17 cellular contexts compared by ENCODE assay signal in genomic region chr2:237326250-237327171, GRCh38.
A peak's percentile ranks its signal among the peaks of the same experiment; 100 is the strongest.
DNase-seq lines count a peak whose midpoint lies in the region; ATAC-seq and TF ChIP-seq lines count a peak whose summit lies in the region.
"Had no signal": no experiment of that assay in that cellular context is flagged by ENCODE, and none has a peak within 500 bp of the region (broad histone marks: within the 10 kb centered on the region; RNA-seq: fewer than 3 reads in every experiment).

No MANE protein-coding gene starts in this region.

- no peaks in the 10 kb centered on the region for H3K27me3 Mint-ChIP-seq in activated naive CD8-positive, alpha-beta T cell treated with anti-CD3 and anti-CD28 coated beads, Interleukin-2, amount 50 U/mL, for 24 hours

- no peaks in the 10 kb centered on the region for H3K27me3 ChIP-seq in adipocyte (replicated peaks; ENCODE audit: control insufficient read depth, insufficient read depth, low read length)
- no peaks in the 10 kb centered on the region for H3K27me3 ChIP-seq in testis
- H3K27me3 ChIP-seq: BLaER1 had no signal

- H3K9me3 Mint-ChIP-seq in activated naive CD8-positive, alpha-beta T cell treated with anti-CD3 and anti-CD28 coated beads, Interleukin-2, amount 50 U/mL, for 24 hours, result no peaks in the 10 kb centered on the region

- H3K4me3 ChIP-seq in adipocyte (ENCODE audit: low read length), result no peak overlapping the region
- H3K4me3 ChIP-seq in mesodermal cell (ENCODE audit: extremely low read depth, insufficient read depth, low read length, poor library complexity, severe bottlenecking), result no peak overlapping the region
- H3K4me3 ChIP-seq in testis, result no peak overlapping the region
- H3K4me3 ChIP-seq: BLaER1, K562 had no signal

- no peak for TF ChIP-seq POLR2A in testis (IDR thresholded peaks at IDR 0.05)

- WGBS in mesodermal cell (ENCODE audit: insufficient coverage in 2 of 2), 2 experiments, result 92 to 95% methylated on average over 7 to 10 of the region's 12 CpGs
- WGBS in testis, 2 donors, result 45% methylated on average over 12 of the region's 12 CpGs

- no peaks in the 10 kb centered on the region for H3K4me1 Mint-ChIP-seq in activated naive CD8-positive, alpha-beta T cell treated with anti-CD3 and anti-CD28 coated beads, Interleukin-2, amount 50 U/mL, for 24 hours

- DNase-seq in adipocyte (ENCODE audit: low read depth), result no peak
- peak; percentile 56 for DNase-seq in fibroblast of gingiva (ENCODE audit: low read depth)
- DNase-seq in testis, result no peak
- DNase-seq in NCI-H524 (lab: John Stamatoyannopoulos, UW), result no peak
- DNase-seq in activated naive CD8-positive, alpha-beta T cell treated with anti-CD3 and anti-CD28 coated beads, Interleukin-2, amount 50 U/mL, for 24 hours, result no peak
- no peak for DNase-seq in T-helper 9 cell
- DNase-seq: activated CD8-positive, alpha-beta memory T cell treated with anti-CD3 and anti-CD28 coated beads for 24 hours; activated gamma-delta T cell treated with Interleukin-2 at 50 U/mL for 16 hours; DMS79 treated with DMSO at 0.1 percent for 48 hours; foreskin fibroblast; NCI-H526; SHP77; stimulated activated CD8-positive, alpha-beta memory T cell treated with anti-CD3 and anti-CD28 coated beads, Interleukin-4, amount 100 ng/mL, for 48 hours had no signal

- no peak overlapping the region for H3K27ac Mint-ChIP-seq in activated naive CD8-positive, alpha-beta T cell treated with anti-CD3 and anti-CD28 coated beads, Interleukin-2, amount 50 U/mL, for 24 hours

- no peaks in the 10 kb centered on the region for H3K36me3 Mint-ChIP-seq in activated naive CD8-positive, alpha-beta T cell treated with anti-CD3 and anti-CD28 coated beads, Interleukin-2, amount 50 U/mL, for 24 hours (ENCODE audit: low read depth)

- H3K27ac ChIP-seq in mesodermal cell (ENCODE audit: low read depth, low read length, severe bottlenecking) (peak overlapping the region; percentile 7), testis (peak overlapping the region; percentile 76 to 90)
- H3K27ac ChIP-seq: BLaER1 had no signal

- ATAC-seq in HG03342 (IDR thresholded peaks at IDR 0.05; ENCODE audit: unreplicated experiment), result no peak
- no peak for ATAC-seq in activated naive CD8-positive, alpha-beta T cell treated with anti-CD3 and anti-CD28 coated beads, Interleukin-2, amount 50 U/mL, for 24 hours
- ATAC-seq: K562 had no signal

- H3K4me1 ChIP-seq in adipocyte (ENCODE audit: control insufficient read depth, insufficient read depth, low read length) (peaks cover 68% of the 10 kb centered on the region), mesodermal cell (ENCODE audit: control insufficient read depth, insufficient read depth, low read length, poor library complexity, severe bottlenecking) (no peaks in the 10 kb centered on the region), testis (peaks cover 41% of the 10 kb centered on the region)
- H3K4me1 ChIP-seq: BLaER1 had no signal

- no peak for TF ChIP-seq CTCF in testis (IDR thresholded peaks at IDR 0.05)

- peak overlapping the region; percentile 62 for H3K9ac ChIP-seq in adipocyte (ENCODE audit: low read length)
- H3K9ac ChIP-seq: BLaER1 had no signal

- intact Hi-C loops in testis (cut with DNase I; ENCODE audit: low total_unique reads), result no loop called here

- H3K36me3 ChIP-seq in adipocyte (ENCODE audit: control insufficient read depth, insufficient read depth, low read length, severe bottlenecking) (peaks cover 95% of the 10 kb centered on the region), mesodermal cell (ENCODE audit: control insufficient read depth, insufficient read depth, low read length) (no peaks in the 10 kb centered on the region), testis (ENCODE audit: low read depth, missing control alignments) (no peaks in the 10 kb centered on the region)
- H3K36me3 ChIP-seq: BLaER1 had no signal

- no peak overlapping the region for H3K4me3 Mint-ChIP-seq in activated naive CD8-positive, alpha-beta T cell treated with anti-CD3 and anti-CD28 coated beads, Interleukin-2, amount 50 U/mL, for 24 hours

- no peaks in the 10 kb centered on the region for H3K9me3 ChIP-seq in adipocyte (ENCODE audit: control insufficient read depth, low read length)
- H3K9me3 ChIP-seq in mesodermal cell (ENCODE audit: control insufficient read depth, low read length), result no peaks in the 10 kb centered on the region
- no peaks in the 10 kb centered on the region for H3K9me3 ChIP-seq in testis
- H3K9me3 ChIP-seq: BLaER1 had no signal
